In the genomic region with DNA sequence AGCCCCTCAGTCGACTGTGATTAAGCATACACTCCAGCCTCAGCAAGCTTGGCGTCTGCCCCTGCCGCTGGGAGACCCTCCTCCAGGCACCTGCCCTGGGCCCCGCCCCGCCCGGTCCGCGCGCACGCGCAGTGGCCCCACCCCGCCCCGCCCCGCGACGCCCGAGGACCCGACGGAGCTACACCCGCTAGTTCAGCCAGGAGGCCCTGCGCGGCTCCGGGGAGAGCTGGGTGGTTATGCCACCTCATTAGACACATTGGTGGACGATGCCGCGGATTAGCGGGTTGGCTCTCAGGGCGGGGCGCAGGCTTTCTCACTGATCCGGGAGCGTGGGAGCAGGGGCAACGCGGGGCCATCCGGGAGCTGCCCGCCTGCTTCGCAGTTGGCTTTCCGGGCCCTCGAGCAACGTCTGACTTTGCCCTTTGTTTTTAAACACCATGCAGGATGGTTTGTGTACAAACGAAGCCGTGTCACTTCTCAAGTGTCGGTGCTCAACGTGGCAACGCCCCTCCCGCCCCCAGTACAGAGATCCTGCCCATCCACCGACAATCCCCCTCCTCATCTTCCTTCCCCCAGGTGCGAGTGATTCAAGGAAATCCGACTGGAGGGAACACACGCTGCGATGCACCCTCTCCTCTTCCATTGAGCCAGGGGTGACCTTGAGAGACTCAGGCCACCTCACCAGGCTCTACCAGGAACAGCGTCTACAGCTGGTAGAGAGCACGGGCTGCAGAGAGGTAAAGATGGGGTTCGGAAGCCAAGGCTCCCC, we compare ENCODE assay signal across 8 cellular contexts.
DNase-seq lines count a peak whose midpoint lies in the region; ATAC-seq and TF ChIP-seq lines count a peak whose summit lies in the region.

No MANE protein-coding gene starts in this region.

- no peak for TF ChIP-seq POLR2A in tibial nerve (IDR thresholded peaks at IDR 0.05)

- DNase-seq in RWPE2 (ENCODE audit: low spot score) (no peak), head of caudate nucleus (peak in 41 of 42 donors; percentile 33 to 80 (median 66)), progenitor cell of endocrine pancreas (ENCODE audit: low spot score, unreplicated experiment) (peak; percentile 53), tibial nerve (ENCODE audit: low spot score in 2 of 2) (no peak)

- peaks cover 3% of the 10 kb centered on the region for H3K36me3 Mint-ChIP-seq in activated naive CD4-positive, alpha-beta T cell treated with anti-CD3 and anti-CD28 coated beads, Interleukin-2, amount 50 U/mL, for 24 hours
- H3K36me3 Mint-ChIP-seq in progenitor cell of endocrine pancreas (ENCODE audit: insufficient read depth) = no peaks in the 10 kb centered on the region

- intact Hi-C loops in head of caudate nucleus (cut with DNase I) = no loop called here

- H3K4me1 Mint-ChIP-seq in activated naive CD4-positive, alpha-beta T cell treated with anti-CD3 and anti-CD28 coated beads, Interleukin-2, amount 50 U/mL, for 24 hours = peaks cover 30% of the 10 kb centered on the region
- peaks cover 26% of the 10 kb centered on the region for H3K4me1 Mint-ChIP-seq in progenitor cell of endocrine pancreas (ENCODE audit: low read depth)

- no peaks in the 10 kb centered on the region for H3K79me2 ChIP-seq in DOHH2 (ENCODE audit: control insufficient read depth, low read length)

- H3K27me3 ChIP-seq in DOHH2 (ENCODE audit: control insufficient read depth, low read length) (peaks cover 18% of the 10 kb centered on the region), RWPE2 (ENCODE audit: insufficient read depth, poor library complexity, severe bottlenecking) (no peaks in the 10 kb centered on the region), tibial nerve (peaks cover 0 to 14% of the 10 kb centered on the region in 2 donors)

- peak overlapping the region; percentile 63 for H3K4me3 ChIP-seq in DOHH2 (ENCODE audit: low read length)
- H3K4me3 ChIP-seq in RWPE2 (ENCODE audit: severe bottlenecking) = peak overlapping the region; percentile 8
- peak overlapping the region; percentile 15 to 55 (median 40) for H3K4me3 ChIP-seq in tibial nerve

- TF ChIP-seq EP300 in tibial nerve (IDR thresholded peaks at IDR 0.05) = peak in 1 of 2 donors; percentile 20

- no peaks in the 10 kb centered on the region for H3K9me2 ChIP-seq in DOHH2 (replicated peaks; ENCODE audit: control insufficient read depth, low read length)

- H3K27ac ChIP-seq in DOHH2 (ENCODE audit: low read depth, low read length) (no peak overlapping the region), RWPE2 (ENCODE audit: poor library complexity, severe bottlenecking) (no peak overlapping the region), tibial nerve (peak overlapping the region in 2 of 4 donors; percentile 47 to 68)

- H3K4me1 ChIP-seq in DOHH2 (ENCODE audit: control insufficient read depth, low read length) = peaks cover 38% of the 10 kb centered on the region
- no peaks in the 10 kb centered on the region for H3K4me1 ChIP-seq in RWPE2 (ENCODE audit: insufficient read depth, poor library complexity, severe bottlenecking)
- H3K4me1 ChIP-seq in tibial nerve = peaks cover 0 to 15% (median 0%) of the 10 kb centered on the region in 4 donors

- H3F3A ChIP-seq in DOHH2 (ENCODE audit: control insufficient read depth, insufficient read depth) = peaks cover 4% of the 10 kb centered on the region

- peak overlapping the region; percentile 72 for H3K4me2 ChIP-seq in DOHH2 (ENCODE audit: low read length)

- no peaks in the 10 kb centered on the region for H3K27me3 Mint-ChIP-seq in activated naive CD4-positive, alpha-beta T cell treated with anti-CD3 and anti-CD28 coated beads, Interleukin-2, amount 50 U/mL, for 24 hours
- H3K27me3 Mint-ChIP-seq in progenitor cell of endocrine pancreas = peaks cover 3% of the 10 kb centered on the region

- H4K20me1 ChIP-seq in DOHH2 (ENCODE audit: control insufficient read depth, insufficient read depth, low read depth, low read length) = no peaks in the 10 kb centered on the region

- H3K9me3 ChIP-seq in DOHH2 (ENCODE audit: control insufficient read depth, insufficient read depth, low read length) (no peaks in the 10 kb centered on the region), RWPE2 (ENCODE audit: severe bottlenecking) (no peaks in the 10 kb centered on the region), tibial nerve (peaks cover 0 to 12% (median 0%) of the 10 kb centered on the region in 4 donors)

- TF ChIP-seq CTCF in DOHH2 (IDR thresholded peaks at IDR 0.05; ENCODE audit: low read depth, low read length, poor library complexity, severe bottlenecking) (no peak), RWPE2 (IDR thresholded peaks at IDR 0.05; ENCODE audit: poor library complexity, severe bottlenecking) (no peak), progenitor cell of endocrine pancreas (IDR thresholded peaks at IDR 0.05; ENCODE audit: unreplicated experiment) (no peak), tibial nerve (IDR thresholded peaks at IDR 0.05) (no peak)

- H3K36me3 ChIP-seq in DOHH2 (ENCODE audit: control insufficient read depth, low read length) = no peaks in the 10 kb centered on the region
- no peaks in the 10 kb centered on the region for H3K36me3 ChIP-seq in RWPE2 (ENCODE audit: low read depth)
- H3K36me3 ChIP-seq in tibial nerve = no peaks in the 10 kb centered on the region

- H3K4me3 Mint-ChIP-seq in activated naive CD4-positive, alpha-beta T cell treated with anti-CD3 and anti-CD28 coated beads, Interleukin-2, amount 50 U/mL, for 24 hours = peak overlapping the region; percentile 92
- H3K4me3 Mint-ChIP-seq in progenitor cell of endocrine pancreas (ENCODE audit: low read depth) = peak overlapping the region; percentile 82

- 24% methylated on average over 21 to 26 of the region's 53 CpGs for WGBS in tibial nerve, 2 donors

- H3K27ac Mint-ChIP-seq in activated naive CD4-positive, alpha-beta T cell treated with anti-CD3 and anti-CD28 coated beads, Interleukin-2, amount 50 U/mL, for 24 hours = peak overlapping the region; percentile 60
- H3K27ac Mint-ChIP-seq in progenitor cell of endocrine pancreas = peak overlapping the region; percentile 87

- H3K9me3 Mint-ChIP-seq in activated naive CD4-positive, alpha-beta T cell treated with anti-CD3 and anti-CD28 coated beads, Interleukin-2, amount 50 U/mL, for 24 hours = no peaks in the 10 kb centered on the region
- H3K9me3 Mint-ChIP-seq in progenitor cell of endocrine pancreas (ENCODE audit: low read depth) = no peaks in the 10 kb centered on the region

- ATAC-seq in HG03066 (IDR thresholded peaks at IDR 0.05; ENCODE audit: low read depth, unreplicated experiment) (peak; percentile 66), RWPE2 (ENCODE audit: low read depth) (peak; percentile 67), GM18870 (IDR thresholded peaks at IDR 0.05; ENCODE audit: unreplicated experiment) (no peak)

Comparison
In these comparisons a context has a peak if more than half of its experiments do, and no peak if none do; other contexts are left out.
1. H3K4me3 ChIP-seq: peak in every context shown above with its lines; median percentile 63 in DOHH2; 40 in tibial nerve; 8 in RWPE2.
2. DNase-seq: peak in head of caudate nucleus (41 of 42) and progenitor cell of endocrine pancreas (single experiment); none in RWPE2 (single experiment) and tibial nerve (0 of 2).